Comparison of ENCODE assay signal across 17 cellular contexts in genomic region chr3:194310516-194310915, GRCh38. TPM values are rescaled to one million over a fixed set of nuclear protein-coding genes. Genes with fewer than 3 reads are reported as not detected.
DNase-seq lines count a peak whose midpoint lies in the region; ATAC-seq and TF ChIP-seq lines count a peak whose summit lies in the region.
"Had no signal": no experiment of that assay in that cellular context is flagged by ENCODE, and none has a peak within 500 bp of the region (broad histone marks: within the 10 kb centered on the region; RNA-seq: fewer than 3 reads in every experiment).

No MANE protein-coding gene starts in this region.

- H3K27me3 Mint-ChIP-seq in activated CD4-positive, alpha-beta memory T cell treated with anti-CD3 and anti-CD28 coated beads for 36 hours, result peaks cover 8% of the 10 kb centered on the region
- peaks cover 4% of the 10 kb centered on the region for H3K27me3 Mint-ChIP-seq in activated CD4-positive, alpha-beta memory T cell treated with anti-CD3 and anti-CD28 coated beads, Interleukin-2, amount 10 ng/mL, durations not matched to agents 7 days and 5 days
- H3K27me3 Mint-ChIP-seq in mesothelial cell of epicardium (ENCODE audit: low read depth), result no peaks in the 10 kb centered on the region

- H3K27ac Mint-ChIP-seq in activated CD4-positive, alpha-beta memory T cell treated with anti-CD3 and anti-CD28 coated beads for 36 hours, result no peak overlapping the region
- no peak overlapping the region for H3K27ac Mint-ChIP-seq in activated CD4-positive, alpha-beta memory T cell treated with anti-CD3 and anti-CD28 coated beads, Interleukin-2, amount 10 ng/mL, durations not matched to agents 7 days and 5 days
- H3K27ac Mint-ChIP-seq in mesothelial cell of epicardium, result no peak overlapping the region

- peaks cover 9% of the 10 kb centered on the region for H3K4me1 ChIP-seq in RWPE2 (ENCODE audit: insufficient read depth, poor library complexity, severe bottlenecking)
- H3K4me1 ChIP-seq in testis, result peaks cover 27% of the 10 kb centered on the region

- no peak overlapping the region for H3K4me3 Mint-ChIP-seq in activated CD4-positive, alpha-beta memory T cell treated with anti-CD3 and anti-CD28 coated beads for 36 hours
- no peak overlapping the region for H3K4me3 Mint-ChIP-seq in activated CD4-positive, alpha-beta memory T cell treated with anti-CD3 and anti-CD28 coated beads, Interleukin-2, amount 10 ng/mL, durations not matched to agents 7 days and 5 days
- peak overlapping the region; percentile 33 for H3K4me3 Mint-ChIP-seq in mesothelial cell of epicardium

- H3K9me3 ChIP-seq in RWPE2 (ENCODE audit: severe bottlenecking) (no peaks in the 10 kb centered on the region), testis (no peaks in the 10 kb centered on the region)
- H3K9me3 ChIP-seq: BLaER1 treated with 17β-estradiol and CSF1 and Interleukin-3, amounts not matched to agents 10 nM and 100 nM; HAP-1 had no signal

- H3K4me1 Mint-ChIP-seq in activated CD4-positive, alpha-beta memory T cell treated with anti-CD3 and anti-CD28 coated beads for 36 hours (ENCODE audit: low read depth), result peaks cover 37% of the 10 kb centered on the region
- H3K4me1 Mint-ChIP-seq in activated CD4-positive, alpha-beta memory T cell treated with anti-CD3 and anti-CD28 coated beads, Interleukin-2, amount 10 ng/mL, durations not matched to agents 7 days and 5 days, result peaks cover 93% of the 10 kb centered on the region
- H3K4me1 Mint-ChIP-seq in mesothelial cell of epicardium, result peaks cover 82% of the 10 kb centered on the region

- intact Hi-C loops in activated CD4-positive, alpha-beta memory T cell treated with anti-CD3 and anti-CD28 coated beads for 36 hours (cut with micrococcal nuclease), result no loop called here
- intact Hi-C loops in testis (cut with DNase I; ENCODE audit: low total_unique reads), result no loop called here

- CTCF ChIA-PET in activated CD4-positive, alpha-beta memory T cell treated with anti-CD3 and anti-CD28 coated beads for 36 hours (lab: Charles Lee), result no interaction called here
- CTCF ChIA-PET in activated CD4-positive, alpha-beta memory T cell treated with anti-CD3 and anti-CD28 coated beads, Interleukin-2, amount 10 ng/mL, durations not matched to agents 7 days and 5 days (lab: Charles Lee), result interaction anchor here (1.3 kb wide), 1 partner anchor 16 kb away, joined by 4 read pairs; no protein-coding TSS in a partner anchor

- H3K27ac ChIP-seq in RWPE2 (ENCODE audit: poor library complexity, severe bottlenecking) (no peak overlapping the region), testis (no peak overlapping the region)
- H3K27ac ChIP-seq: BLaER1 treated with 17β-estradiol and CSF1 and Interleukin-3, amounts not matched to agents 10 nM and 100 nM had no signal

- POLR2A ChIA-PET in activated CD4-positive, alpha-beta memory T cell treated with anti-CD3 and anti-CD28 coated beads for 36 hours (lab: Charles Lee), result no interaction called here
- POLR2A ChIA-PET in activated CD4-positive, alpha-beta memory T cell treated with anti-CD3 and anti-CD28 coated beads, Interleukin-2, amount 10 ng/mL, durations not matched to agents 7 days and 5 days (lab: Charles Lee), result interaction anchor here (1.1 to 7.4 kb wide), 3 partner anchors 10 to 172 kb away, joined by 3 to 85 read pairs (median 5); partner anchors contain the start of gene HES1

- TF ChIP-seq CTCF in RWPE2 (IDR thresholded peaks at IDR 0.05; ENCODE audit: poor library complexity, severe bottlenecking) (no peak), mesothelial cell of epicardium (IDR thresholded peaks at IDR 0.05; ENCODE audit: unreplicated experiment) (no peak), testis (IDR thresholded peaks at IDR 0.05) (no peak)

- no peaks in the 10 kb centered on the region for H3K36me3 ChIP-seq in RWPE2 (ENCODE audit: low read depth)
- H3K36me3 ChIP-seq in testis (ENCODE audit: low read depth, missing control alignments), result no peaks in the 10 kb centered on the region
- H3K36me3 ChIP-seq: BLaER1 treated with 17β-estradiol and CSF1 and Interleukin-3, amounts not matched to agents 10 nM and 100 nM; HAP-1 had no signal

- H3K4me3 ChIP-seq in RWPE2 (ENCODE audit: severe bottlenecking) (no peak overlapping the region), testis (no peak overlapping the region)
- H3K4me3 ChIP-seq: BLaER1 treated with 17β-estradiol and CSF1 and Interleukin-3, amounts not matched to agents 10 nM and 100 nM; HAP-1 had no signal

- WGBS in testis, 2 donors, result 83 to 84% methylated on average over 4 of the region's 4 CpGs

- no peaks in the 10 kb centered on the region for H3K36me3 Mint-ChIP-seq in activated CD4-positive, alpha-beta memory T cell treated with anti-CD3 and anti-CD28 coated beads for 36 hours
- H3K36me3 Mint-ChIP-seq in activated CD4-positive, alpha-beta memory T cell treated with anti-CD3 and anti-CD28 coated beads, Interleukin-2, amount 10 ng/mL, durations not matched to agents 7 days and 5 days (ENCODE audit: low read depth), result peaks cover 24% of the 10 kb centered on the region
- no peaks in the 10 kb centered on the region for H3K36me3 Mint-ChIP-seq in mesothelial cell of epicardium
- H3K36me3 Mint-ChIP-seq: CD4-positive, CD25-positive, alpha-beta regulatory T cell had no signal

- no peaks in the 10 kb centered on the region for H3K27me3 ChIP-seq in RWPE2 (ENCODE audit: insufficient read depth, poor library complexity, severe bottlenecking)
- H3K27me3 ChIP-seq in testis, result no peaks in the 10 kb centered on the region

- no peak for TF ChIP-seq POLR2A in testis (IDR thresholded peaks at IDR 0.05)

- DNase-seq in activated CD4-positive, alpha-beta memory T cell treated with anti-CD3 and anti-CD28 coated beads for 36 hours, result peak; percentile 5
- no peak for DNase-seq in activated CD4-positive, alpha-beta memory T cell treated with anti-CD3 and anti-CD28 coated beads, Interleukin-2, amount 10 ng/mL, durations not matched to agents 7 days and 5 days
- DNase-seq in RWPE2 (ENCODE audit: low spot score) (peak; percentile 8), mesothelial cell of epicardium (ENCODE audit: low spot score in 2 of 2, unreplicated experiment in 2 of 2) (no peak), testis (no peak), NCI-H1092 (lab: John Stamatoyannopoulos, UW) (no peak)
- DNase-seq: ACHN; Calu3; CD4-positive, CD25-positive, alpha-beta regulatory T cell; DMS 273 treated with DMSO at 0.1 percent for 48 hours had no signal

- ATAC-seq in RWPE2 (ENCODE audit: low read depth), result no peak
- no peak for ATAC-seq in HG03095 (IDR thresholded peaks at IDR 0.05; ENCODE audit: unreplicated experiment)
- ATAC-seq: HepG2 had no signal

- H3K9me3 Mint-ChIP-seq in activated CD4-positive, alpha-beta memory T cell treated with anti-CD3 and anti-CD28 coated beads for 36 hours, result no peaks in the 10 kb centered on the region
- H3K9me3 Mint-ChIP-seq in activated CD4-positive, alpha-beta memory T cell treated with anti-CD3 and anti-CD28 coated beads, Interleukin-2, amount 10 ng/mL, durations not matched to agents 7 days and 5 days, result no peaks in the 10 kb centered on the region
- H3K9me3 Mint-ChIP-seq in mesothelial cell of epicardium, result no peaks in the 10 kb centered on the region
- H3K9me3 Mint-ChIP-seq: CD4-positive, CD25-positive, alpha-beta regulatory T cell had no signal

RNA-seq across cellular contexts. Expression of gene CPN2, which starts 40.6 kb away (rescaled TPM):
- total RNA-seq in activated CD4-positive, alpha-beta memory T cell treated with anti-CD3 and anti-CD28 coated beads for 36 hours, result not detected
- not detected for total RNA-seq in activated CD4-positive, alpha-beta memory T cell treated with anti-CD3 and anti-CD28 coated beads, Interleukin-2, amount 10 ng/mL, durations not matched to agents 7 days and 5 days
- total RNA-seq in mesothelial cell of epicardium, result not detected in 3 replicates
- total RNA-seq in testis, result 1 to 10 TPM; 1.1 to 1.4 TPM
- 0.36 TPM for polyA plus RNA-seq in testis (ENCODE audit: insufficient read depth, low read depth, low replicate concordance)
- total RNA-seq: A172; Calu3; CD4-positive, CD25-positive, alpha-beta regulatory T cell; Daoy; H1 had no signal
- polyA plus RNA-seq: CD4-positive, CD25-positive, alpha-beta regulatory T cell had no signal

RNA-seq across cellular contexts. Expression of gene LRRC15, which starts 59.0 kb away (rescaled TPM):
- total RNA-seq in activated CD4-positive, alpha-beta memory T cell treated with anti-CD3 and anti-CD28 coated beads for 36 hours, result not detected
- total RNA-seq in activated CD4-positive, alpha-beta memory T cell treated with anti-CD3 and anti-CD28 coated beads, Interleukin-2, amount 10 ng/mL, durations not matched to agents 7 days and 5 days, result not detected
- 0.05 TPM in 1 of 3 replicates, not detected in the others for total RNA-seq in mesothelial cell of epicardium
- under 1 TPM in 1 of 2 donors, not detected in 1; 0.06 TPM for total RNA-seq in testis
- polyA plus RNA-seq in testis (ENCODE audit: insufficient read depth, low read depth, low replicate concordance), result 0.75 TPM
- total RNA-seq: Calu3; CD4-positive, CD25-positive, alpha-beta regulatory T cell; HepG2 had no signal
- polyA plus RNA-seq: CD4-positive, CD25-positive, alpha-beta regulatory T cell; HepG2 had no signal

Comparison
In these comparisons a context has a peak if more than half of its experiments do, and no peak if none do; other contexts are left out.
1. DNase-seq: peak in activated CD4-positive, alpha-beta memory T cell treated with anti-CD3 and anti-CD28 coated beads for 36 hours (single experiment) and RWPE2 (single experiment); none in activated CD4-positive, alpha-beta memory T cell treated with anti-CD3 and anti-CD28 coated beads, Interleukin-2, amount 10 ng/mL, durations not matched to agents 7 days and 5 days (single experiment), mesothelial cell of epicardium (0 of 2), testis (single experiment) and NCI-H1092 (single experiment).